In genomic region chr17:77528516-77529327, GRCh38 we compare ENCODE assay signal across 8 cellular contexts.
DNase-seq lines count a peak whose midpoint lies in the region; ATAC-seq and TF ChIP-seq lines count a peak whose summit lies in the region.

No MANE protein-coding gene starts in this region.

- no peaks in the 10 kb centered on the region for H3K4me1 ChIP-seq in cardiac muscle cell (ENCODE audit: low read depth)

- H3K36me3 ChIP-seq in cardiac muscle cell, result no peaks in the 10 kb centered on the region

- H3K27me3 ChIP-seq in cardiac muscle cell, result no peaks in the 10 kb centered on the region

- peaks cover 3% of the 10 kb centered on the region for H3K4me1 Mint-ChIP-seq in activated B cell treated with CpG ODN at 0.5 μM for 24 hours

- no peaks in the 10 kb centered on the region for H3K36me3 Mint-ChIP-seq in activated B cell treated with CpG ODN at 0.5 μM for 24 hours (ENCODE audit: low read depth)

- H3K27me3 Mint-ChIP-seq in activated B cell treated with CpG ODN at 0.5 μM for 24 hours, result peaks cover 30% of the 10 kb centered on the region

- intact Hi-C loops in activated B cell treated with CpG ODN at 0.5 μM for 24 hours (cut with micrococcal nuclease), result no loop called here

- peak overlapping the region; percentile 29 for H3K4me3 ChIP-seq in cardiac muscle cell

- H3K9me3 Mint-ChIP-seq in activated B cell treated with CpG ODN at 0.5 μM for 24 hours, result no peaks in the 10 kb centered on the region

- POLR2A ChIA-PET in activated B cell treated with CpG ODN at 0.5 μM for 24 hours (lab: Charles Lee), result no interaction called here

- CTCF ChIA-PET in activated B cell treated with CpG ODN at 0.5 μM for 24 hours (lab: Charles Lee), result no interaction called here

- peak; percentile 59 for DNase-seq in activated CD4-positive, alpha-beta T cell treated with anti-CD3 and anti-CD28 coated beads for 48 hours
- no peak for DNase-seq in activated CD4-positive, alpha-beta T cell treated with anti-CD3 and anti-CD28 coated beads, Interleukin-2, amount 50 U/mL, for 4 hours
- DNase-seq in activated B cell treated with CpG ODN at 0.5 μM for 24 hours (no peak), cardiac muscle cell (ENCODE audit: low read depth in 1 of 2, low spot score in 1 of 2) (peak in 1 of 2 donors; percentile 84), cerebellar nuclear complex (lab: John Stamatoyannopoulos, UW) (no peak)
- DNase-seq in stimulated activated CD4-positive, alpha-beta T cell treated with anti-CD3 and anti-CD28 coated beads, Interleukin-15, amount 100 ng/mL, for 24 hours, result peak; percentile 66

- H3K27ac Mint-ChIP-seq in activated B cell treated with CpG ODN at 0.5 μM for 24 hours, result no peak overlapping the region

- H3K4me3 Mint-ChIP-seq in activated B cell treated with CpG ODN at 0.5 μM for 24 hours, result peak overlapping the region; percentile 15

- TF ChIP-seq CTCF in activated B cell treated with CpG ODN at 0.5 μM for 24 hours (IDR thresholded peaks at IDR 0.05) (no peak), cardiac muscle cell (IDR thresholded peaks at IDR 0.05; ENCODE audit: low read depth, low read length) (no peak)

- peak; percentile 31 for ATAC-seq in activated B cell treated with CpG ODN at 0.5 μM for 24 hours (ENCODE audit: low read depth)
- ATAC-seq in GM18909 (IDR thresholded peaks at IDR 0.05; ENCODE audit: poor library complexity, unreplicated experiment), result no peak
- no peak for ATAC-seq in GM21717 (IDR thresholded peaks at IDR 0.05; ENCODE audit: unreplicated experiment)

- H3K9me3 ChIP-seq in cardiac muscle cell (ENCODE audit: low read depth), result no peaks in the 10 kb centered on the region

- no peak overlapping the region for H3K27ac ChIP-seq in cardiac muscle cell

Comparison
In these comparisons a context has a peak if more than half of its experiments do, and no peak if none do; other contexts are left out.
1. DNase-seq: peak in activated CD4-positive, alpha-beta T cell treated with anti-CD3 and anti-CD28 coated beads for 48 hours (single experiment) and stimulated activated CD4-positive, alpha-beta T cell treated with anti-CD3 and anti-CD28 coated beads, Interleukin-15, amount 100 ng/mL, for 24 hours (single experiment); none in activated CD4-positive, alpha-beta T cell treated with anti-CD3 and anti-CD28 coated beads, Interleukin-2, amount 50 U/mL, for 4 hours (0 of 2), activated B cell treated with CpG ODN at 0.5 μM for 24 hours (single experiment) and cerebellar nuclear complex (0 of 2).